34 cellular contexts compared by ENCODE assay signal in the genomic region with DNA sequence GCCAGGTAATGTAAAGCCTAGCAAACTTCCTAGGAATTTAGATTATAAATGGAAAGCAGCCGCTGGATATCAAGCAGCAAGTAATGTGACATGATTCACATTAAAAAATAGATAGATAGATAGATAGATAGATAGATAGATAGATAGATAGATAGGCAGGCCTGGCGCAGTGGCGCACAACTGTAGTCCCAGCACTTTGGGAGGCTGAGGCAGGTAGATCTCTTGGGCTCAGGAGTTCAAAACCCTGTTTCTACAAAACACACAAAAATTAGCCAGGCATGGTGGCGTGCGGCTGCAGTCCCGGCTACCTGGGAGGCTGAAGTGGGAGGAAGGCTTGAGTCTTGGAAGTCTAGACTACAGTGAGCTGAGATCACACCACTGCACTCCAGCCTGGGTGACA.
"Had no signal": no experiment of that assay in that cellular context is flagged by ENCODE, and none has a peak within 500 bp of the region (broad histone marks: within the 10 kb centered on the region; RNA-seq: fewer than 3 reads in every experiment).

No MANE protein-coding gene starts in this region.

- H3K4me2 ChIP-seq: KMS-11 had no signal

- H3K4me3 ChIP-seq: MG63 had no signal

- H3K9ac ChIP-seq: KMS-11 had no signal

- H3K9me3 ChIP-seq: MG63 had no signal

- H3K36me3 ChIP-seq: MG63 had no signal

- H3K27ac ChIP-seq: KMS-11 had no signal

- H3K27me3 ChIP-seq: MG63 had no signal

- DNase-seq: Kasumi-1, MG63, MV-4-11, NCI-H1048, NCI-H1092, NCI-H1092 treated with DMSO at 0.1 percent for 48 hours, NCI-H1105, NCI-H1105 treated with DMSO at 0.1 percent for 48 hours, NCI-H1417, NCI-H1417 treated with DMSO at 0.1 percent for 48 hours, NCI-H1436, NCI-H1436 treated with DMSO at 0.1 percent for 48 hours, NCI-H146, NCI-H1694, NCI-H1694 treated with DMSO at 0.1 percent for 48 hours, NCI-H187, NCI-H187 treated with DMSO at 0.1 percent for 48 hours, NCI-H1930, NCI-H2029, NCI-H2029 treated with DMSO at 0.1 percent for 48 hours, NCI-H2081, NCI-H2081 treated with DMSO at 0.1 percent for 48 hours, NCI-H2107, NCI-H2171, NCI-H2171 treated with DMSO at 0.1 percent for 48 hours, NCI-H2227 treated with DMSO at 0.1 percent for 48 hours, NCI-H226, NCI-H345, NCI-H446, NCI-H446 treated with DMSO at 0.1 percent for 48 hours, NCI-H510A, NCI-H510A treated with DMSO at 0.1 percent for 48 hours, NCI-H524 had no signal
